8 cellular contexts compared by ENCODE assay signal in genomic region chr7:29285451-29285807, GRCh38.
A peak's percentile ranks its signal among the peaks of the same experiment; 100 is the strongest.
DNase-seq lines count a peak whose midpoint lies in the region; ATAC-seq lines count a peak whose summit lies in the region.

No MANE protein-coding gene starts in this region.

- no peaks in the 10 kb centered on the region for H3K36me3 ChIP-seq in H7 (replicated peaks; ENCODE audit: control insufficient read depth, insufficient read depth, low read length)

- POLR2A ChIA-PET in activated CD4-positive, alpha-beta T cell treated with anti-CD3 and anti-CD28 coated beads for 36 hours (lab: Charles Lee) = no interaction called here

- no peaks in the 10 kb centered on the region for H3K27me3 ChIP-seq in H7 (ENCODE audit: control insufficient read depth, insufficient read depth, low read length)

- no peak overlapping the region for H3K4me3 ChIP-seq in H7 (ENCODE audit: insufficient read depth, low read depth, low read length)

- peaks cover 33% of the 10 kb centered on the region for H3K27me3 Mint-ChIP-seq in activated CD4-positive, alpha-beta T cell treated with anti-CD3 and anti-CD28 coated beads for 36 hours

- H3K27ac Mint-ChIP-seq in activated CD4-positive, alpha-beta T cell treated with anti-CD3 and anti-CD28 coated beads for 36 hours = no peak overlapping the region

- H3K4me3 Mint-ChIP-seq in activated CD4-positive, alpha-beta T cell treated with anti-CD3 and anti-CD28 coated beads for 36 hours = no peak overlapping the region

- ATAC-seq in activated CD4-positive, alpha-beta T cell treated with anti-CD3 and anti-CD28 coated beads for 36 hours = peak; percentile 83
- peak; percentile 47 for ATAC-seq in HG03039 (IDR thresholded peaks at IDR 0.05; ENCODE audit: unreplicated experiment)

- H3K9me3 Mint-ChIP-seq in activated CD4-positive, alpha-beta T cell treated with anti-CD3 and anti-CD28 coated beads for 36 hours (ENCODE audit: low read depth) = no peaks in the 10 kb centered on the region

- intact Hi-C loops in activated CD4-positive, alpha-beta T cell treated with anti-CD3 and anti-CD28 coated beads for 36 hours (cut with DNase I, micrococcal nuclease) = loop anchor here in 1 of 2 experiments (1.0 to 5.0 kb wide), 3 partner anchors 20 to 173 kb away; no protein-coding TSS in a partner anchor

- peaks cover 26% of the 10 kb centered on the region for H3K4me1 Mint-ChIP-seq in activated CD4-positive, alpha-beta T cell treated with anti-CD3 and anti-CD28 coated beads for 36 hours

- H3K36me3 Mint-ChIP-seq in activated CD4-positive, alpha-beta T cell treated with anti-CD3 and anti-CD28 coated beads for 36 hours (ENCODE audit: low read depth) = no peaks in the 10 kb centered on the region

- DNase-seq in activated CD4-positive, alpha-beta T cell treated with anti-CD3 and anti-CD28 coated beads for 36 hours = peak; percentile 71
- no peak for DNase-seq in activated CD4-positive, alpha-beta T cell treated with anti-CD3 and anti-CD28 coated beads for 1 hour
- peak; percentile 62 for DNase-seq in NOMO-1 treated with dmso at 0.1 percent for 144 hours (lab: John Stamatoyannopoulos, UW; ENCODE audit: unreplicated experiment)
- peak; percentile 77 for DNase-seq in brain pericyte (ENCODE audit: low read depth, low spot score)
- peak; percentile 27 to 45 for DNase-seq in stimulated activated CD8-positive, alpha-beta memory T cell treated with anti-CD3 and anti-CD28 coated beads, Interleukin-7, amount 100 ng/mL, for 48 hours (ENCODE audit: extremely low read depth in 1 of 2, low read depth in 1 of 2)
- no peak for DNase-seq in H7
- DNase-seq in NCI-H1048 (lab: John Stamatoyannopoulos, UW) = no peak

- CTCF ChIA-PET in activated CD4-positive, alpha-beta T cell treated with anti-CD3 and anti-CD28 coated beads for 36 hours (lab: Charles Lee) = no interaction called here

Comparison
In these comparisons a context has a peak if more than half of its experiments do, and no peak if none do; other contexts are left out.
1. DNase-seq: peak in activated CD4-positive, alpha-beta T cell treated with anti-CD3 and anti-CD28 coated beads for 36 hours (single experiment), NOMO-1 treated with dmso at 0.1 percent for 144 hours (single experiment), brain pericyte (single experiment) and stimulated activated CD8-positive, alpha-beta memory T cell treated with anti-CD3 and anti-CD28 coated beads, Interleukin-7, amount 100 ng/mL, for 48 hours (2 of 2); none in activated CD4-positive, alpha-beta T cell treated with anti-CD3 and anti-CD28 coated beads for 1 hour (single experiment), H7 (single experiment) and NCI-H1048 (single experiment).